ENCODE assay signal across 8 cellular contexts in genomic region chr12:103505371-103506236, GRCh38. TPM values are rescaled to one million over a fixed set of nuclear protein-coding genes. Genes with fewer than 3 reads are reported as not detected.
DNase-seq lines count a peak whose midpoint lies in the region; ATAC-seq, FAIRE-seq and TF ChIP-seq lines count a peak whose summit lies in the region.

No MANE protein-coding gene starts in this region.

- H3K4me1 ChIP-seq in colonic mucosa, result no peaks in the 10 kb centered on the region

- H3K9ac ChIP-seq in colonic mucosa (ENCODE audit: low read depth in 2 of 2, low read length in 2 of 2), result no peak overlapping the region

- ATAC-seq in GM21367 (IDR thresholded peaks at IDR 0.05; ENCODE audit: unreplicated experiment), result peak; percentile 92
- ATAC-seq in HG03469 (IDR thresholded peaks at IDR 0.05; ENCODE audit: unreplicated experiment), result peak; percentile 91

- H3K36me3 ChIP-seq in bronchial epithelial cell (ENCODE audit: control insufficient read depth, insufficient read depth, low read length) (no peaks in the 10 kb centered on the region), colonic mucosa (no peaks in the 10 kb centered on the region)

- TF ChIP-seq CTCF in GM12875 (IDR thresholded peaks at IDR 0.05; ENCODE audit: borderline replicate concordance, insufficient read depth, low read depth, low read length) (0 out of 2 replicates have a peak, but pooled peaks have one; percentile 2), bronchial epithelial cell (IDR thresholded peaks at IDR 0.05; ENCODE audit: insufficient read depth, low read length, severe bottlenecking) (no peak), colonic mucosa (IDR thresholded peaks at IDR 0.05) (no peak)

- no peaks in the 10 kb centered on the region for H3K9me3 ChIP-seq in colonic mucosa

- DNase-seq in bronchial epithelial cell (ENCODE audit: low read depth) (peak; percentile 96), NCI-H526 (lab: John Stamatoyannopoulos, UW) (no peak), germinal center (ENCODE audit: low spot score) (no peak), colonic mucosa (no peak), LoVo (ENCODE audit: low spot score) (no peak)

- H3K27ac ChIP-seq in colonic mucosa, result no peak overlapping the region

- H3K27me3 ChIP-seq in bronchial epithelial cell (ENCODE audit: control insufficient read depth, insufficient read depth, low read length) (no peaks in the 10 kb centered on the region), colonic mucosa (no peaks in the 10 kb centered on the region)

- FAIRE-seq in bronchial epithelial cell (lab: Jason Lieb, UNC), result peak; percentile 98

- H3K4me3 ChIP-seq in GM12875 (ENCODE audit: low read depth, low read length) (no peak overlapping the region), bronchial epithelial cell (ENCODE audit: low read depth, low read length) (no peak overlapping the region), colonic mucosa (no peak overlapping the region)

- intact Hi-C loops in colonic mucosa (cut with DNase I), result no loop called here

RNA-seq across cellular contexts. Expression of gene C12orf42, which starts 9.8 kb away (rescaled TPM):
- not detected in 2 replicates for total RNA-seq in bronchial epithelial cell
- not detected for total RNA-seq in colonic mucosa
